1 cellular context compared by ENCODE assay signal in the genomic region with DNA sequence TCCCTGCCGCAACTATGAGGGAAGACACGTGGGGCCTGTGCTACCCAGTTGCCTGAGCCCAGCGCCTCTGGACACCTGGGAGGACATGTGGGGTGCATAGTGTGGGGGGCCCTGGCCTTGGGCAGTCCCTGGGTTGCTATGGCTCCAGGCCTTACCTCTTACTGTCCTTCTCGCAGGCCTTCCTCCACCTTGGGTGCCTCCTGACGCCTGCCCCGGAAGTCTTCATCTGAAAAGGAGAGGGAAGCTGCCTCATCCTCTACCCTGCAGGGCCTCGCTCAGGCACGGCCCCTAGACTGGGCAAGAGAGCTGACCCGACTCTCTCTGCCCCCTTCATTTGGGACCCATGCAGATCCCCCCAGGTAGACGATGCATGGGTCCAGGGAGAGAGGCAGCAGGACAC.
TF ChIP-seq lines count a peak whose summit lies in the region.

No MANE protein-coding gene starts in this region.

TF ChIP-seq in A549, 52 proteins besides CTCF, POLR2A, EP300 and RAD21 (continued from another document):
- no peak for TF ChIP-seq SREBF2 (IDR thresholded peaks at IDR 0.05)
